20 cellular contexts compared by ENCODE assay signal in the genomic region with DNA sequence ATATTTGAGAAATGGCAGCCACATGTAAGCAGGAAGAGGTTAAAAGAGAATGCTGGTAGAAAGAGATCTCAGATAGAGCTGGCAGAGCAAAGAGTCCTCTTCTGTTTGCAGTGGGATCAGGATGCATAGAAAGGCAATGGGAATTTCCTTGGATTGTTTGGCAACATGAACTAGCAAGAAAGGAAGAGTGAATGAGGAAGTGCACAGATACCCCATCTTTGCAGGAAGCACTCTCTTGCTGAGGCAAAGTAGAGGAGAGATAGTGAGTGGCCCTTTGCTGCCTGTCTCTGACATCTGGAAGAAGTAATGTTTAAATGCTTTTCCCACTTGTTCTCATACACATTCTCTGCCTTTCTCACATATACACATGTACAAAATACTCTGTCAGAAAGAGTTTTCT.
"Had no signal": no experiment of that assay in that cellular context is flagged by ENCODE, and none has a peak within 500 bp of the region (broad histone marks: within the 10 kb centered on the region; RNA-seq: fewer than 3 reads in every experiment).

No MANE protein-coding gene starts in this region.

- H3K4me2 ChIP-seq: SK-N-SH had no signal

- ATAC-seq: HepG2, Panc1, PC-3 had no signal

- FAIRE-seq: HepG2 had no signal

- DNase-seq: IMR-90, NCI-H1092 treated with DMSO at 0.1 percent for 48 hours, NCI-H1436, NCI-H187, NCI-H2029, NCI-H2081 treated with DMSO at 0.1 percent for 48 hours, NCI-H2171, NCI-H226, NCI-H446, NCI-H510A, NCI-H524 treated with DMSO at 0.1 percent for 48 hours, NCI-H69, NCI-H774, PC-3, SHP77, SK-N-SH, SW 1271 had no signal

- H3K9ac ChIP-seq: SK-N-SH had no signal

- H3K27ac ChIP-seq: RWPE1 had no signal
